Comparison of ENCODE assay signal across 9 cellular contexts in the genomic region with DNA sequence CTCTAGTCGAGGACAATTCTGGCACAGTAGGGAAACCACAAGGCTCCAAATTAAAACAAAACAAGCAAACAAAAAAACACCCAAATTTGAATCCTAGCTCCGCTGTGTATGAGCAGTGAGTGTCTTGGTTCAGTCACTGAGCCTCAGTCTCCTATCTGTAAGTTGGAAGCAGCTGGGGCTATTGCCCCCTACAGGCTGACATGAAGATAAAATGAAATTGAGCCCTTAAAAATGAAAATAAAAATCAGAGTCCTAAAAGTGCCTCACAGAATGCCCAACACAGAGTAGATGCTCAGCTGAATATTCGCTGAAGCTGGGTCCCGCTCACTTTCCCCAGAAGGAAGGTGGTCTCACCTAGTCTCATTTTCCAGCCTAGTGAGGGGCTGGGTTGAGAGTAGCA.
DNase-seq lines count a peak whose midpoint lies in the region; ATAC-seq and TF ChIP-seq lines count a peak whose summit lies in the region.
"Had no signal": no experiment of that assay in that cellular context is flagged by ENCODE, and none has a peak within 500 bp of the region (broad histone marks: within the 10 kb centered on the region; RNA-seq: fewer than 3 reads in every experiment).

No MANE protein-coding gene starts in this region.

- BruUV-seq in PC-9 (replicated peaks; lab: Mats Ljungman, UMichigan), result no TSS peak

- no peaks in the 10 kb centered on the region for H3K79me2 ChIP-seq in PC-9 (ENCODE audit: low read depth)

- no peak overlapping the region for H3K4me3 Mint-ChIP-seq in type B pancreatic cell

- intact Hi-C loops in Right ventricle myocardium superior (cut with DNase I) (no loop called here), PC-9 (cut with micrococcal nuclease; ENCODE audit: unreplicated experiment) (no loop called here)

- no peak overlapping the region for H3K27ac Mint-ChIP-seq in type B pancreatic cell

- H3K4me2 ChIP-seq in PC-9, result peak overlapping the region; percentile 12; the same call in 1 of the 2 replicates

- no peaks in the 10 kb centered on the region for H3K4me1 ChIP-seq in cardiac muscle cell (ENCODE audit: low read depth)
- no peaks in the 10 kb centered on the region for H3K4me1 ChIP-seq in PC-9 (replicated peaks; ENCODE audit: insufficient read depth)

- H2AFZ ChIP-seq in PC-9, result no peak overlapping the region

- H3K27me3 ChIP-seq in cardiac muscle cell, result peaks cover 8% of the 10 kb centered on the region
- peaks cover 14% of the 10 kb centered on the region; the same call in 1 of the 2 replicates for H3K27me3 ChIP-seq in PC-9 (ENCODE audit: insufficient read depth, low read depth)

- no peak overlapping the region for H3K4me3 ChIP-seq in cardiac muscle cell
- H3K4me3 ChIP-seq in PC-9, result no peak overlapping the region
- no peak overlapping the region for H3K4me3 ChIP-seq in fibroblast of mammary gland (ENCODE audit: control insufficient read depth, low read depth, low read length)

- H3K9me3 ChIP-seq in cardiac muscle cell (ENCODE audit: low read depth), result no peaks in the 10 kb centered on the region
- no peaks in the 10 kb centered on the region for H3K9me3 ChIP-seq in PC-9 (ENCODE audit: insufficient read depth, low read depth)

- no peaks in the 10 kb centered on the region for H3K36me3 Mint-ChIP-seq in type B pancreatic cell

- H3K36me3 ChIP-seq in cardiac muscle cell (no peaks in the 10 kb centered on the region), PC-9 (ENCODE audit: low read depth) (no peaks in the 10 kb centered on the region)

- no peak for ATAC-seq in Right ventricle myocardium superior (ENCODE audit: poor library complexity)
- ATAC-seq in GM19395 (IDR thresholded peaks at IDR 0.05; ENCODE audit: unreplicated experiment), result no peak

- no peaks in the 10 kb centered on the region for H3K9me2 ChIP-seq in PC-9 (ENCODE audit: insufficient read depth)

- POLR2A ChIA-PET in PC-9 (lab: Charles Lee; ENCODE audit: unreplicated experiment), result no interaction called here

- DNase-seq in cardiac muscle cell (ENCODE audit: low read depth in 1 of 2, low spot score in 1 of 2) (peak in 1 of 2 donors; percentile 54), Right ventricle myocardium superior (no peak), PC-9 (no peak), fibroblast of mammary gland (ENCODE audit: low read depth) (peak; percentile 38), type B pancreatic cell (ENCODE audit: extremely low spot score, unreplicated experiment) (no peak), HPDE6-E6E7 (ENCODE audit: extremely low spot score) (no peak), NCI-H1105 (lab: John Stamatoyannopoulos, UW) (no peak)
- DNase-seq: DMS79 treated with DMSO at 0.1 percent for 48 hours had no signal

- H3K9me3 Mint-ChIP-seq in type B pancreatic cell, result no peaks in the 10 kb centered on the region

- H3K27ac ChIP-seq in cardiac muscle cell, result no peak overlapping the region
- no peak overlapping the region for H3K27ac ChIP-seq in PC-9

- CTCF ChIA-PET in PC-9 (lab: Charles Lee), result interaction anchor here (0.9 kb wide), 1 partner anchor 137 kb away, joined by 3 read pairs; no protein-coding TSS in a partner anchor

- H3K27me3 Mint-ChIP-seq in type B pancreatic cell, result peaks cover 59% of the 10 kb centered on the region

- H3F3A ChIP-seq in PC-9 (ENCODE audit: insufficient read depth, low read depth), result no peaks in the 10 kb centered on the region; the same call in 1 of the 2 replicates

- H3K4me1 Mint-ChIP-seq in type B pancreatic cell (ENCODE audit: unreplicated experiment), result no peaks in the 10 kb centered on the region

- H4K20me1 ChIP-seq in PC-9 (ENCODE audit: insufficient read depth), result no peaks in the 10 kb centered on the region

- TF ChIP-seq CTCF in cardiac muscle cell (IDR thresholded peaks at IDR 0.05; ENCODE audit: low read depth, low read length), result peak; percentile 73
- TF ChIP-seq CTCF in PC-9 (conservative IDR thresholded peaks at IDR 0.05), result peak; percentile 75
- TF ChIP-seq CTCF in fibroblast of mammary gland (conservative IDR thresholded peaks at IDR 0.05; ENCODE audit: control insufficient read depth, insufficient read depth, low read depth, low read length), result peak; percentile 61
- peak; percentile 69 for TF ChIP-seq CTCF in type B pancreatic cell (conservative IDR thresholded peaks at IDR 0.05)
